Comparison of ENCODE assay signal across 15 cellular contexts in genomic region chr17:82492647-82493516, GRCh38. TPM values are rescaled to one million over a fixed set of nuclear protein-coding genes. Genes with fewer than 3 reads are reported as not detected.
DNase-seq lines count a peak whose midpoint lies in the region; ATAC-seq and TF ChIP-seq lines count a peak whose summit lies in the region.
"Had no signal": no experiment of that assay in that cellular context is flagged by ENCODE, and none has a peak within 500 bp of the region (broad histone marks: within the 10 kb centered on the region; RNA-seq: fewer than 3 reads in every experiment).

No MANE protein-coding gene starts in this region.

- no peak overlapping the region for H2AFZ ChIP-seq in OCI-LY1 (ENCODE audit: low read length)
- H2AFZ ChIP-seq in neuronal stem cell (ENCODE audit: low read length): no peak overlapping the region
- no peak overlapping the region for H2AFZ ChIP-seq in H9 (ENCODE audit: low read length)

- peak overlapping the region; percentile 48 for H2AK5ac ChIP-seq in neuronal stem cell (ENCODE audit: low read depth, low read length)
- H2AK5ac ChIP-seq in H9 (ENCODE audit: insufficient read length, low read length): no peak overlapping the region

- ATAC-seq in HG03460 (IDR thresholded peaks at IDR 0.05; ENCODE audit: unreplicated experiment): no peak
- ATAC-seq: lower lobe of right lung had no signal

- no peaks in the 10 kb centered on the region for H3K9me2 ChIP-seq in OCI-LY1 (ENCODE audit: low read depth, low read length)

- no peak overlapping the region for H2BK20ac ChIP-seq in H9 (ENCODE audit: low read depth, low read length, poor library complexity, severe bottlenecking)

- peak overlapping the region; percentile 54 for H3K27ac ChIP-seq in OCI-LY1 (ENCODE audit: low read depth, low read length, poor library complexity, severe bottlenecking)
- no peak overlapping the region for H3K27ac ChIP-seq in neuronal stem cell (replicated peaks; ENCODE audit: low read length)
- H3K27ac ChIP-seq in H9 (ENCODE audit: insufficient read length, low read depth, low read length): no peak overlapping the region
- H3K27ac ChIP-seq: lower lobe of right lung, ovary, testis had no signal

- no peak overlapping the region for H3K4me2 ChIP-seq in OCI-LY1 (ENCODE audit: low read length)
- H3K4me2 ChIP-seq in neuronal stem cell (ENCODE audit: insufficient read depth, low read length, poor library complexity, severe bottlenecking): no peak overlapping the region
- no peak overlapping the region for H3K4me2 ChIP-seq in H9 (ENCODE audit: insufficient read depth, insufficient read length, low read length)

- H4K8ac ChIP-seq in neuronal stem cell (ENCODE audit: low read depth, low read length) (no peak overlapping the region), H9 (replicated peaks; ENCODE audit: insufficient read length, low read depth, low read length) (no peak overlapping the region)

- no peaks in the 10 kb centered on the region for H3K9me3 Mint-ChIP-seq in chondrocyte (ENCODE audit: low read depth)
- peaks cover 0 to 2% of the 10 kb centered on the region in 2 experiments; a peak in 1 of 5 replicates for H3K9me3 Mint-ChIP-seq in H9

- H2BK12ac ChIP-seq in neuronal stem cell (ENCODE audit: low read length) (peak overlapping the region; percentile 18), H9 (ENCODE audit: insufficient read length, low read depth, low read length) (no peak overlapping the region)

- DNase-seq in Daoy (ENCODE audit: low read depth): peak; percentile 54
- no peak for DNase-seq in chondrocyte (ENCODE audit: low spot score)
- no peak for DNase-seq in neuronal stem cell (ENCODE audit: low spot score)
- no peak for DNase-seq in HT-29 (ENCODE audit: low spot score)
- no peak for DNase-seq in RPMI8226
- no peak for DNase-seq in H9
- DNase-seq: lower lobe of right lung, NCI-H1092, NCI-H82, ovary, T-helper 9 cell, testis had no signal

- H3K23me2 ChIP-seq in H9 (ENCODE audit: insufficient read length, low read depth, low read length, poor library complexity, severe bottlenecking): peaks cover 4% of the 10 kb centered on the region

- no peak overlapping the region for H3K4me3 Mint-ChIP-seq in chondrocyte (ENCODE audit: unreplicated experiment)
- no peak overlapping the region for H3K4me3 Mint-ChIP-seq in H9

- H3K79me1 ChIP-seq in neuronal stem cell (ENCODE audit: low read depth, low read length) (no peaks in the 10 kb centered on the region), H9 (ENCODE audit: insufficient read depth, low read depth, low read length, poor library complexity, severe bottlenecking) (no peaks in the 10 kb centered on the region)

- H3K4me3 ChIP-seq in OCI-LY1 (ENCODE audit: low read depth, low read length, poor library complexity, severe bottlenecking) (no peak overlapping the region), neuronal stem cell (ENCODE audit: low read length in 2 of 2) (peak overlapping the region in 1 of 2 donors; percentile 23)
- H3K4me3 ChIP-seq: HAP-1, lower lobe of right lung, ovary, testis had no signal

- H3K36me3 ChIP-seq in OCI-LY1 (ENCODE audit: insufficient read depth, low read length) (peaks cover 12% of the 10 kb centered on the region; the same call in 1 of the 2 replicates), neuronal stem cell (replicated peaks in 1 of 2; ENCODE audit: control insufficient read depth in 2 of 2, insufficient read depth in 2 of 2, low read length in 2 of 2) (peaks cover 5 to 17% of the 10 kb centered on the region in 2 donors)
- H3K36me3 ChIP-seq: ovary had no signal

- H2BK15ac ChIP-seq in neuronal stem cell (ENCODE audit: low read length): peak overlapping the region; percentile 38
- H2BK15ac ChIP-seq in H9 (ENCODE audit: low read depth, low read length): no peak overlapping the region

- peak overlapping the region; percentile 95 for H3K14ac ChIP-seq in neuronal stem cell (ENCODE audit: low read length)
- no peak overlapping the region for H3K14ac ChIP-seq in H9 (ENCODE audit: insufficient read depth, low read length)

- H3K4ac ChIP-seq in neuronal stem cell (ENCODE audit: low read length): no peak overlapping the region
- H3K4ac ChIP-seq in H9 (ENCODE audit: low read depth, low read length): no peak overlapping the region

- no CpG with 5 or more reads among the region's 19 CpGs for WGBS in neuronal stem cell (ENCODE audit: extremely low coverage in 2 of 2, insufficient read length in 2 of 2, insufficient replicate concordance in 1 of 2), 2 donors
- WGBS in H9 (ENCODE audit: extremely low coverage, insufficient read length, low lambda C conversion rate): no CpG with 5 or more reads among the region's 19 CpGs

- H3K79me2 ChIP-seq in OCI-LY1 (ENCODE audit: insufficient read depth, low read length) (no peaks in the 10 kb centered on the region), H9 (ENCODE audit: insufficient read depth, low read length) (no peaks in the 10 kb centered on the region)

- H3K4me1 ChIP-seq in OCI-LY1 (ENCODE audit: insufficient read depth, low read length, severe bottlenecking): peaks cover 68% of the 10 kb centered on the region
- H3K4me1 ChIP-seq in neuronal stem cell (ENCODE audit: control insufficient read depth in 2 of 2, insufficient read depth in 1 of 2, low read depth in 1 of 2, low read length in 2 of 2): peaks cover 0 to 8% of the 10 kb centered on the region in 2 donors
- no peaks in the 10 kb centered on the region for H3K4me1 ChIP-seq in H9 (ENCODE audit: insufficient read depth, low read length)

- no peak overlapping the region for H3K9ac ChIP-seq in OCI-LY1 (ENCODE audit: low read length)
- no peak overlapping the region for H3K9ac ChIP-seq in neuronal stem cell (ENCODE audit: low read depth, low read length, poor library complexity)
- no peak overlapping the region for H3K9ac ChIP-seq in H9 (ENCODE audit: extremely low read depth, insufficient read length, low read length)

- H3K18ac ChIP-seq in neuronal stem cell (ENCODE audit: low read length): peak overlapping the region; percentile 20
- no peak overlapping the region for H3K18ac ChIP-seq in H9 (ENCODE audit: insufficient read length, low read depth, low read length)

- no peaks in the 10 kb centered on the region for H3K9me3 ChIP-seq in OCI-LY1 (ENCODE audit: low read length)
- no peaks in the 10 kb centered on the region for H3K9me3 ChIP-seq in neuronal stem cell (replicated peaks in 1 of 2; ENCODE audit: control insufficient read depth in 2 of 2, insufficient read depth in 1 of 2, low read depth in 1 of 2, low read length in 2 of 2)
- H3K9me3 ChIP-seq in H9 (ENCODE audit: control insufficient read depth, low read depth, low read length): no peaks in the 10 kb centered on the region
- H3K9me3 ChIP-seq: HAP-1, lower lobe of right lung, ovary, testis had no signal

- no peak overlapping the region for H3K56ac ChIP-seq in H9 (ENCODE audit: insufficient read length, low read depth, low read length)

- H2BK120ac ChIP-seq in neuronal stem cell (ENCODE audit: low read depth, low read length) (no peak overlapping the region), H9 (ENCODE audit: low read depth, low read length, poor library complexity, severe bottlenecking) (no peak overlapping the region)

- H3T11ph ChIP-seq in H9 (ENCODE audit: low read length): no peak overlapping the region

- H4K20me1 ChIP-seq in OCI-LY1 (ENCODE audit: insufficient read depth, low read length) (no peaks in the 10 kb centered on the region), H9 (ENCODE audit: control insufficient read depth, insufficient read depth, insufficient read length) (no peaks in the 10 kb centered on the region)

- H3K27ac Mint-ChIP-seq in chondrocyte (ENCODE audit: unreplicated experiment) (peak overlapping the region; percentile 84), H9 (no peak overlapping the region; a peak in 1 of 7 replicates)

- H4K5ac ChIP-seq in H9 (ENCODE audit: insufficient read length, low read depth, low read length): no peak overlapping the region

- H3F3A ChIP-seq in OCI-LY1 (ENCODE audit: insufficient read depth, low read length): 0 out of 2 replicates have a peak, but pooled peaks cover 6% of the 10 kb centered on the region

- no peak for TF ChIP-seq CTCF in OCI-LY1 (IDR thresholded peaks at IDR 0.05; ENCODE audit: low read length)
- TF ChIP-seq CTCF in chondrocyte (IDR thresholded peaks at IDR 0.05): no peak
- no peak for TF ChIP-seq CTCF in H9 (conservative IDR thresholded peaks at IDR 0.05)

- H3K4me1 Mint-ChIP-seq in chondrocyte (ENCODE audit: low read depth): peaks cover 28% of the 10 kb centered on the region
- peaks cover 10 to 20% of the 10 kb centered on the region in 2 experiments for H3K4me1 Mint-ChIP-seq in H9

- H2BK5ac ChIP-seq in neuronal stem cell (ENCODE audit: low read length) (no peak overlapping the region), H9 (ENCODE audit: insufficient read length, low read length) (no peak overlapping the region)

- H3K27me3 Mint-ChIP-seq in chondrocyte (ENCODE audit: low read depth): no peaks in the 10 kb centered on the region
- peaks cover 18% of the 10 kb centered on the region for H3K27me3 Mint-ChIP-seq in H9 (ENCODE audit: low read depth)

- H3K36me3 Mint-ChIP-seq in chondrocyte (ENCODE audit: low read depth) (peaks cover 8% of the 10 kb centered on the region), H9 (ENCODE audit: insufficient read depth in 1 of 3, low read depth in 3 of 3) (peaks cover 4 to 14% (median 12%) of the 10 kb centered on the region in 3 experiments; a peak in 6 of 7 replicates)

- H3K27me3 ChIP-seq in OCI-LY1 (ENCODE audit: insufficient read depth, low read length): no peaks in the 10 kb centered on the region
- peaks cover 0 to 8% (median 0%) of the 10 kb centered on the region in 3 experiments for H3K27me3 ChIP-seq in neuronal stem cell (ENCODE audit: control insufficient read depth in 3 of 3, insufficient read depth in 3 of 3, low read depth in 1 of 3, low read length in 3 of 3)
- peaks cover 2% of the 10 kb centered on the region; the same call in 1 of the 2 replicates for H3K27me3 ChIP-seq in H9 (ENCODE audit: insufficient read depth, low read length)
- H3K27me3 ChIP-seq: ovary, testis had no signal

- peak overlapping the region; percentile 52 for H3K23ac ChIP-seq in neuronal stem cell (ENCODE audit: low read depth, low read length, poor library complexity)
- no peak overlapping the region for H3K23ac ChIP-seq in H9 (ENCODE audit: insufficient read length, low read depth, low read length)

- H4K91ac ChIP-seq in neuronal stem cell (ENCODE audit: low read depth, low read length, poor library complexity): no peak overlapping the region
- no peak overlapping the region for H4K91ac ChIP-seq in H9 (ENCODE audit: insufficient read length, low read depth, low read length)

RNA-seq across cellular contexts. Expression of gene FOXK2, which starts 26.6 kb away (rescaled TPM):
- 18.2 and 23.1 TPM in 2 replicates for total RNA-seq in Daoy (2014; rRNA removed; shearing (Covaris generic))
- 47.6 to 49.5 TPM (median 49.4 TPM) in 3 replicates for total RNA-seq in chondrocyte
- 69.7 TPM for polyA plus RNA-seq in neuronal stem cell (2013, experiment 1 of 2)
- polyA plus RNA-seq in neuronal stem cell (2013, experiment 2 of 2): 71.0 TPM
- total RNA-seq in HT-29 (2014; rRNA removed; shearing (Covaris generic)): 52.8 and 58.1 TPM in 2 replicates
- total RNA-seq in H9 (2021): 59.6 and 72.0 TPM in 2 replicates

RNA-seq across cellular contexts. Expression of gene NARF, which starts 34.3 kb away (rescaled TPM):
- 42.3 and 59.4 TPM in 2 replicates for total RNA-seq in Daoy (2014; rRNA removed; shearing (Covaris generic))
- 56.0 to 68.9 TPM (median 64.1 TPM) in 3 replicates for total RNA-seq in chondrocyte
- polyA plus RNA-seq in neuronal stem cell (2013, experiment 1 of 2): 107 TPM
- polyA plus RNA-seq in neuronal stem cell (2013, experiment 2 of 2): 107 TPM
- total RNA-seq in HT-29 (2014; rRNA removed; shearing (Covaris generic)): 30.5 and 35.0 TPM in 2 replicates
- total RNA-seq in H9 (2021): 124 and 129 TPM in 2 replicates

RNA-seq across cellular contexts. Expression of gene CYBC1, which starts 42.3 kb away (rescaled TPM):
- 26.3 and 59.3 TPM in 2 replicates for total RNA-seq in Daoy (2014; rRNA removed; shearing (Covaris generic))
- total RNA-seq in chondrocyte (52.5 to 55.4 TPM (median 53.0 TPM) in 3 replicates), H9 (2021) (80.4 and 81.7 TPM in 2 replicates)
- 42.0 TPM for polyA plus RNA-seq in neuronal stem cell (2013, experiment 1 of 2)
- polyA plus RNA-seq in neuronal stem cell (2013, experiment 2 of 2): 41.3 TPM
- total RNA-seq in HT-29 (2014; rRNA removed; shearing (Covaris generic)): 72.3 and 89.5 TPM in 2 replicates
